Comparison of ENCODE assay signal across 35 cellular contexts in the genomic region with DNA sequence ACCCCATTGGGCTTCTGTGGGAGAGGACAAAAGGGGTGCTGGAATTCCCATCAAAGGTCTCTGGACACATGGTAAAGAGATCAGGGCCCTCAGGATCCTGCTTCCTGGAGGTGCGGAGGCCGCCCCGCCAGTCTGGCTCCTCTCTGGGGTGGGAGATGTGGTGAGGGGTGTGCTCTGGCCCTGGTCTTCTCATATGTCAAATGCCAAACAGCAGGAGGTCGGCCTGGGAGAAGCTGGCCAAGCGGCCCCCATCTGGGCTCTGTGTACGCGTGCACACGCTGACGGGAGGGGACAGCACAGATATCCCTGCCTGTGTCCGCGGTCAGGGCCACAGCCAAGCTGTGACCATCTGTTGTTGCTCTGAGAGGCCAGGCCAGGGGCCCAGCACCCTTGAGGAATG. TPM values are rescaled to one million over a fixed set of nuclear protein-coding genes. Genes with fewer than 3 reads are reported as not detected.
"Had no signal": no experiment of that assay in that cellular context is flagged by ENCODE, and none has a peak within 500 bp of the region (broad histone marks: within the 10 kb centered on the region; RNA-seq: fewer than 3 reads in every experiment).

No MANE protein-coding gene starts in this region.

- H3K4me1 ChIP-seq: SJCRH30 had no signal

- H3K27ac Mint-ChIP-seq: activated B cell treated with CpG ODN at 0.5 μM for 24 hours; activated CD4-positive, alpha-beta memory T cell treated with anti-CD3 and anti-CD28 coated beads for 36 hours; activated naive CD4-positive, alpha-beta T cell treated with anti-CD3 and anti-CD28 coated beads, Interleukin-2, amount 10 ng/mL, durations not matched to agents 7 days and 5 days; activated naive CD8-positive, alpha-beta T cell; activated naive CD8-positive, alpha-beta T cell treated with anti-CD3 and anti-CD28 coated beads, Interleukin-2, amount 50 U/mL, for 24 hours; activated T-helper 1 cell treated with anti-CD3 and anti-CD28 coated beads, Interleukin-12 subunit alpha, Interleukin-12 subunit beta, Interleukin-2, Interleukin-4 antibody, amounts not matched to agents 30 ng/mL and 10 ng/mL and 1 ng/mL, durations not matched to agents 14 hours and 24 hours and 36 hours had no signal

- DNase-seq: activated B cell treated with CpG ODN at 0.5 μM for 24 hours; activated CD4-positive, alpha-beta memory T cell treated with anti-CD3 and anti-CD28 coated beads for 36 hours; activated CD4-positive, alpha-beta T cell treated with anti-CD3 and anti-CD28 coated beads for 4 hours; activated CD4-positive, alpha-beta T cell treated with anti-CD3 and anti-CD28 coated beads, Interleukin-2, amount 50 U/mL, for 1 hour; activated CD4-positive, CD25-positive, alpha-beta regulatory T cell treated with anti-CD3 and anti-CD28 coated beads, Interleukin-2, amount 50 U/mL, for 72 hours; activated CD8-positive, alpha-beta memory T cell treated with anti-CD3 and anti-CD28 coated beads, Interleukin-2, amount 50 U/mL, for 4 hours; activated gamma-delta T cell treated with Interleukin-2 at 50 U/mL for 16 hours; activated naive CD4-positive, alpha-beta T cell treated with anti-CD3 and anti-CD28 coated beads, Interleukin-2, amount 10 ng/mL, durations not matched to agents 7 days and 5 days; activated naive CD8-positive, alpha-beta T cell treated with anti-CD3 and anti-CD28 coated beads, Interleukin-2, amount 50 U/mL, for 24 hours; activated T-cell treated with anti-CD3 and anti-CD28 coated beads for 4 hours; activated T-cell treated with anti-CD3 and anti-CD28 coated beads, Interleukin-2, amount 50 U/mL, for 4 hours; anterior cingulate cortex; brain microvascular endothelial cell; Kasumi-1; MG63; NCI-H1048; NCI-H1105 treated with DMSO at 0.1 percent for 48 hours; NCI-H1436; NCI-H1694; NCI-H1930; NCI-H2081 treated with DMSO at 0.1 percent for 48 hours; NCI-H226; NCI-H446 treated with DMSO at 0.1 percent for 48 hours; NCI-H524; SHP77; SJCRH30; T1000 had no signal

- ATAC-seq: activated naive CD8-positive, alpha-beta T cell treated with anti-CD3 and anti-CD28 coated beads, Interleukin-2, amount 50 U/mL, for 24 hours; activated T-cell treated with anti-CD3 and anti-CD28 coated beads, Interleukin-2, amount 50 U/mL, for 4 hours; Panc1 had no signal

- H3K4me3 Mint-ChIP-seq: activated B cell treated with CpG ODN at 0.5 μM for 24 hours; activated CD4-positive, alpha-beta memory T cell treated with anti-CD3 and anti-CD28 coated beads for 36 hours; activated naive CD4-positive, alpha-beta T cell treated with anti-CD3 and anti-CD28 coated beads, Interleukin-2, amount 10 ng/mL, durations not matched to agents 7 days and 5 days; activated naive CD8-positive, alpha-beta T cell; activated naive CD8-positive, alpha-beta T cell treated with anti-CD3 and anti-CD28 coated beads, Interleukin-2, amount 50 U/mL, for 24 hours; activated T-cell treated with anti-CD3 and anti-CD28 coated beads, Interleukin-2, amount 50 U/mL, for 4 hours; activated T-helper 1 cell treated with anti-CD3 and anti-CD28 coated beads, Interleukin-12 subunit alpha, Interleukin-12 subunit beta, Interleukin-2, Interleukin-4 antibody, amounts not matched to agents 30 ng/mL and 10 ng/mL and 1 ng/mL, durations not matched to agents 14 hours and 24 hours and 36 hours; central memory CD8-positive, alpha-beta T cell had no signal

- H3K9me3 Mint-ChIP-seq: activated B cell treated with CpG ODN at 0.5 μM for 24 hours; activated CD4-positive, alpha-beta memory T cell treated with anti-CD3 and anti-CD28 coated beads for 36 hours; activated naive CD4-positive, alpha-beta T cell treated with anti-CD3 and anti-CD28 coated beads, Interleukin-2, amount 10 ng/mL, durations not matched to agents 7 days and 5 days; activated naive CD8-positive, alpha-beta T cell treated with anti-CD3 and anti-CD28 coated beads, Interleukin-2, amount 50 U/mL, for 24 hours; activated T-cell treated with anti-CD3 and anti-CD28 coated beads, Interleukin-2, amount 50 U/mL, for 4 hours; activated T-helper 1 cell treated with anti-CD3 and anti-CD28 coated beads, Interleukin-12 subunit alpha, Interleukin-12 subunit beta, Interleukin-2, Interleukin-4 antibody, amounts not matched to agents 30 ng/mL and 10 ng/mL and 1 ng/mL, durations not matched to agents 14 hours and 24 hours and 36 hours; central memory CD8-positive, alpha-beta T cell had no signal

- H3K36me3 Mint-ChIP-seq: activated CD4-positive, alpha-beta memory T cell treated with anti-CD3 and anti-CD28 coated beads for 36 hours; activated naive CD4-positive, alpha-beta T cell treated with anti-CD3 and anti-CD28 coated beads, Interleukin-2, amount 10 ng/mL, durations not matched to agents 7 days and 5 days; activated naive CD8-positive, alpha-beta T cell had no signal

- H3K36me3 ChIP-seq: brain microvascular endothelial cell, MG63, SJCRH30 had no signal

- H3K27ac ChIP-seq: brain microvascular endothelial cell, SJCRH30, SK-N-MC had no signal

- H3K9me3 ChIP-seq: MG63, SJCRH30 had no signal

- H3K4me3 ChIP-seq: MG63, SJCRH30, SK-N-MC had no signal

RNA-seq across cellular contexts. Expression of a gene that starts 14.1 kb away (rescaled TPM):
- total RNA-seq: RPMI7951 had no signal

RNA-seq across cellular contexts. Expression of a gene that starts 53.5 kb away (rescaled TPM):
- total RNA-seq: activated B cell treated with CpG ODN at 0.5 μM for 24 hours; activated CD4-positive, alpha-beta memory T cell treated with anti-CD3 and anti-CD28 coated beads for 36 hours; activated T-cell treated with anti-CD3 and anti-CD28 coated beads, Interleukin-2, amount 50 U/mL, for 4 hours; activated T-helper 1 cell treated with anti-CD3 and anti-CD28 coated beads, Interleukin-12 subunit alpha, Interleukin-12 subunit beta, Interleukin-2, Interleukin-4 antibody, amounts not matched to agents 30 ng/mL and 10 ng/mL and 1 ng/mL, durations not matched to agents 14 hours and 24 hours and 36 hours; RPMI7951; SJCRH30; T-helper 1 cell treated with Interleukin-12 subunit alpha and Interleukin-12 subunit beta and Interleukin-4 antibody, amounts not matched to agents 30 ng/mL and 1 ng/mL, for 36 hours; T-helper 2 cell treated with Interferon-gamma antibody and Interleukin-4, amounts not matched to agents 100 ng/mL and 5 ng/mL, for 36 hours had no signal
